In genomic region chr14:35285168-35285990, GRCh38 we compare ENCODE assay signal across 8 cellular contexts. TPM values are rescaled to one million over a fixed set of nuclear protein-coding genes. Genes with fewer than 3 reads are reported as not detected.
DNase-seq lines count a peak whose midpoint lies in the region; ATAC-seq and TF ChIP-seq lines count a peak whose summit lies in the region.

No MANE protein-coding gene starts in this region.

- H3K4me1 ChIP-seq in RWPE2 (ENCODE audit: insufficient read depth, poor library complexity, severe bottlenecking): no peaks in the 10 kb centered on the region
- peaks cover 2% of the 10 kb centered on the region for H3K4me1 ChIP-seq in right cardiac atrium (ENCODE audit: control insufficient read depth, insufficient read depth, low read length)

- peak; percentile 21 for DNase-seq in AG08395 (ENCODE audit: low spot score)
- no peak for DNase-seq in RWPE2 (ENCODE audit: low spot score)
- DNase-seq in right cardiac atrium: no peak
- no peak for DNase-seq in substantia nigra (lab: John Stamatoyannopoulos, UW)
- no peak for DNase-seq in DMS79 treated with DMSO at 0.1 percent for 48 hours (lab: John Stamatoyannopoulos, UW)
- DNase-seq in NCI-H2029 treated with DMSO at 0.1 percent for 48 hours (lab: John Stamatoyannopoulos, UW): no peak

- WGBS in right cardiac atrium: 71% methylated on average over 4 of the region's 4 CpGs

- H3K36me3 ChIP-seq in RWPE2 (ENCODE audit: low read depth): 0 out of 2 replicates have a peak, but pooled peaks cover 4% of the 10 kb centered on the region

- H3K4me3 ChIP-seq in RWPE2 (ENCODE audit: severe bottlenecking) (no peak overlapping the region), right cardiac atrium (ENCODE audit: low read length) (no peak overlapping the region)

- H3K9me3 ChIP-seq in RWPE2 (ENCODE audit: severe bottlenecking): no peaks in the 10 kb centered on the region
- no peaks in the 10 kb centered on the region for H3K9me3 ChIP-seq in right cardiac atrium (ENCODE audit: control insufficient read depth, low read length)

- ATAC-seq in GM18907 (IDR thresholded peaks at IDR 0.05; ENCODE audit: unreplicated experiment) (peak; percentile 73), HG03060 (IDR thresholded peaks at IDR 0.05; ENCODE audit: low read depth, unreplicated experiment) (peak; percentile 62), RWPE2 (ENCODE audit: low read depth) (peak; percentile 39; the same call in 2 of the 3 replicates), right cardiac atrium (peak; percentile 29 to 70)

- H3K27me3 ChIP-seq in RWPE2 (ENCODE audit: insufficient read depth, poor library complexity, severe bottlenecking) (no peaks in the 10 kb centered on the region), right cardiac atrium (ENCODE audit: control insufficient read depth, insufficient read depth) (no peaks in the 10 kb centered on the region)

- H3K27ac ChIP-seq in RWPE2 (ENCODE audit: poor library complexity, severe bottlenecking) (no peak overlapping the region), right cardiac atrium (ENCODE audit: low read length) (no peak overlapping the region), substantia nigra (ENCODE audit: low read depth, low read length, poor library complexity, severe bottlenecking) (no peak overlapping the region)

- no peak for TF ChIP-seq CTCF in RWPE2 (IDR thresholded peaks at IDR 0.05; ENCODE audit: poor library complexity, severe bottlenecking)

- intact Hi-C loops in right cardiac atrium (cut with DNase I): loop anchor here in 2 of 4 donors (10.0 kb wide), 2 partner anchors 61 to 119 kb away; partner anchors contain the start of gene NFKBIA (in 2 of the 2)

RNA-seq across cellular contexts. Expression of gene PSMA6, which starts 6.8 kb away (rescaled TPM):
- total RNA-seq in right cardiac atrium: 100 to 1,000 TPM; 149 to 175 (median 163) TPM
- 193 TPM for polyA plus RNA-seq in right cardiac atrium
